Comparison of ENCODE assay signal across 2 cellular contexts in the genomic region with DNA sequence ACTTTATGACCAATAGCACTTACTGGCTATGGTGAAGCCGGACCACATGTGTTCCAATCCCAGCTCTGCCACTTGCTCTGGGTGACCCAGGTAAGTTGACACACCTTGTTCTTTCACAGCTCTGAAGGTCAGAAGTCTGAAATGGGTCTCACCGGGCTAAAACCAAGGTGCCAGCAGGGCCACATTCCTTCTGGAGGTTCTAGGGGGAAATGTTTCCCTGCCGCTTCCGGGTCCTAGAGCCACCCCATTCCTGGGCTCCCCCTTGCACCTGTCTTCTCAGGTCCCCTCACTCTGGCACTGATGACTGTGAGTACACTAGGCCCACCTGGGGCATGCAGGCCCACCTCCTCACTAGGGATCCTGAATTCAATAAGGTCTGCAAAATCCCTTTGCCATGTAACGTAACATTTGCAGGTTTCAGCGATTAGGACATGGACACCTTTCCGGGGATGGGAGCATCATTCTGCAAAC.
TF ChIP-seq lines count a peak whose summit lies in the region.

No MANE protein-coding gene starts in this region.

TF ChIP-seq in GM23338, 12 proteins besides CTCF, POLR2A, EP300 and RAD21:
- TF ChIP-seq EZH2phosphoT487 (IDR thresholded peaks at IDR 0.05; ENCODE audit: unreplicated experiment) = no peak
- TF ChIP-seq JUNB (IDR thresholded peaks at IDR 0.05; ENCODE audit: unreplicated experiment) = no peak
- no peak for TF ChIP-seq ZNF331 (CRISPR knock-in tag; IDR thresholded peaks at IDR 0.05; ENCODE audit: low read depth)
- no peak for TF ChIP-seq STAT1 (IDR thresholded peaks at IDR 0.05; ENCODE audit: unreplicated experiment)

TF ChIP-seq in GM12878, 131 proteins besides CTCF, POLR2A, EP300 and RAD21:
- TF ChIP-seq, protein P1, sequence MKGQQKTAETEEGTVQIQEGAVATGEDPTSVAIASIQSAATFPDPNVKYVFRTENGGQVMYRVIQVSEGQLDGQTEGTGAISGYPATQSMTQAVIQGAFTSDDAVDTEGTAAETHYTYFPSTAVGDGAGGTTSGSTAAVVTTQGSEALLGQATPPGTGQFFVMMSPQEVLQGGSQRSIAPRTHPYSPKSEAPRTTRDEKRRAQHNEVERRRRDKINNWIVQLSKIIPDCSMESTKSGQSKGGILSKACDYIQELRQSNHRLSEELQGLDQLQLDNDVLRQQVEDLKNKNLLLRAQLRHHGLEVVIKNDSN (IDR thresholded peaks at IDR 0.05; ENCODE audit: borderline replicate concordance, extremely low read length, insufficient read depth, low read depth, low read length) = peak; percentile 10
- TF ChIP-seq SUZ12 (IDR thresholded peaks at IDR 0.05; ENCODE audit: unreplicated experiment) = no peak
